In the genomic region with DNA sequence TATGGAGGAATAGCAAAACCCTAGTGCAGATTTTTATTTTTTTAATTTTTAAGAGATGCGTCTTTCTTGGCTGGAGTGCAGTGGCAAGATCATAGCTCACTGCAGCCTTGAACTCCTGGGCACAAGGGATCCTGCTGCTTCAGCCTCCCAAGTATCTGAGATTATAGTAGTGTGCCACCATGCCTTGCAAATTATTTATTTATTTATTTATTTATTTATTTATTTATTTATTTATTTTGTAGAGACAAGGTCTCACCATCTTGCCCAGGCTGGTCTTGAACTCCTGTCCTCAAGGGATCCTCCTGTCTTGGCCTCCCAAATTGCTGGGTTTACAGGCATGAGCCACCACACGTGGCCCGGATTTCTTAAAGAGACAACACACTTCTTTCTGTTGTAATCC, we compare ENCODE assay signal across 11 cellular contexts.
"Had no signal": no experiment of that assay in that cellular context is flagged by ENCODE, and none has a peak within 500 bp of the region (broad histone marks: within the 10 kb centered on the region; RNA-seq: fewer than 3 reads in every experiment).

No MANE protein-coding gene starts in this region.

- H3K4me1 Mint-ChIP-seq: GM23338 had no signal

- H3K27ac ChIP-seq: GM23248 had no signal

- H3K4me3 Mint-ChIP-seq: GM23338, H9, HFFc6 had no signal

- H3K4me3 ChIP-seq: GM23248, GM23338, HAP-1 had no signal

- DNase-seq: GM23248, GOT3, H7, H9, HCEC 1CT, HFFc6 had no signal

- H3K36me3 ChIP-seq: HAP-1 had no signal

- H3K4me1 ChIP-seq: HAP-1 had no signal

- ATAC-seq: GM23338, HCT116 had no signal

- H3K4me2 ChIP-seq: GM23338 had no signal

- FAIRE-seq: H1, H54 had no signal

- H3K9me3 ChIP-seq: HAP-1 had no signal

- H3K27ac Mint-ChIP-seq: GM23338, H9, HFFc6 had no signal
